In genomic region chr9:129919836-129920235, GRCh38 we compare ENCODE assay signal across 14 cellular contexts.
DNase-seq lines count a peak whose midpoint lies in the region; ATAC-seq and TF ChIP-seq lines count a peak whose summit lies in the region.
"Had no signal": no experiment of that assay in that cellular context is flagged by ENCODE, and none has a peak within 500 bp of the region (broad histone marks: within the 10 kb centered on the region; RNA-seq: fewer than 3 reads in every experiment).

No MANE protein-coding gene starts in this region.

- peak overlapping the region; percentile 21 for H3K27ac Mint-ChIP-seq in CD4-positive, alpha-beta T cell
- peak overlapping the region; percentile 67 for H3K27ac Mint-ChIP-seq in activated naive CD8-positive, alpha-beta T cell
- H3K27ac Mint-ChIP-seq in naive thymus-derived CD4-positive, alpha-beta T cell: peak overlapping the region in 8 of 9 donors; percentile 8 to 84 (median 71)

- no peaks in the 10 kb centered on the region for H3K27me3 ChIP-seq in CD4-positive, alpha-beta T cell (ENCODE audit: control insufficient read depth, insufficient read depth, low read length)
- H3K27me3 ChIP-seq in naive thymus-derived CD4-positive, alpha-beta T cell (ENCODE audit: control insufficient read depth in 2 of 2, insufficient read depth in 2 of 2, low read length in 2 of 2): no peaks in the 10 kb centered on the region
- H3K27me3 ChIP-seq in uterus: no peaks in the 10 kb centered on the region

- POLR2A ChIA-PET in CD4-positive, alpha-beta T cell (lab: Charles Lee): interaction anchor here (0.6 to 1.6 kb wide), 3 partner anchors 18 to 28 kb away, joined by 3 to 4 read pairs (median 4); no protein-coding TSS in a partner anchor
- POLR2A ChIA-PET in naive thymus-derived CD4-positive, alpha-beta T cell (lab: Charles Lee): interaction anchor here (0.5 to 1.5 kb wide), 3 partner anchors 8 to 1264 kb away, joined by 3 to 4 read pairs (median 3); no protein-coding TSS in a partner anchor

- peaks cover 10 to 49% (median 24%) of the 10 kb centered on the region in 3 experiments for H3K36me3 ChIP-seq in naive thymus-derived CD4-positive, alpha-beta T cell (ENCODE audit: control insufficient read depth in 2 of 3, insufficient read depth in 3 of 3, low read length in 3 of 3)
- no peaks in the 10 kb centered on the region for H3K36me3 ChIP-seq in uterus

- H3K9me3 Mint-ChIP-seq in CD4-positive, alpha-beta T cell: no peaks in the 10 kb centered on the region
- no peaks in the 10 kb centered on the region for H3K9me3 Mint-ChIP-seq in activated naive CD8-positive, alpha-beta T cell (ENCODE audit: low read depth)
- no peaks in the 10 kb centered on the region for H3K9me3 Mint-ChIP-seq in naive thymus-derived CD4-positive, alpha-beta T cell
- H3K9me3 Mint-ChIP-seq: activated CD4-positive, alpha-beta T cell treated with anti-CD3 and anti-CD28 coated beads, Interleukin-2, amount 10 ng/mL, durations not matched to agents 24 days and 14 days had no signal

- H3K27ac ChIP-seq in CD4-positive, alpha-beta T cell (ENCODE audit: low read depth, low read length): no peak overlapping the region
- no peak overlapping the region for H3K27ac ChIP-seq in naive thymus-derived CD4-positive, alpha-beta T cell (ENCODE audit: low read depth, low read length)
- H3K27ac ChIP-seq in uterus: no peak overlapping the region

- peaks cover 85% of the 10 kb centered on the region for H3K36me3 Mint-ChIP-seq in CD4-positive, alpha-beta T cell (ENCODE audit: low read depth)
- peaks cover 11% of the 10 kb centered on the region for H3K36me3 Mint-ChIP-seq in activated naive CD8-positive, alpha-beta T cell
- H3K36me3 Mint-ChIP-seq in naive thymus-derived CD4-positive, alpha-beta T cell: peaks cover 5 to 41% (median 36%) of the 10 kb centered on the region in 5 donors

- no peak for TF ChIP-seq CTCF in CD4-positive, alpha-beta T cell (IDR thresholded peaks at IDR 0.05)
- no peak for TF ChIP-seq CTCF in uterus (IDR thresholded peaks at IDR 0.05)

- no peak overlapping the region for H3K4me3 Mint-ChIP-seq in CD4-positive, alpha-beta T cell
- no peak overlapping the region for H3K4me3 Mint-ChIP-seq in activated naive CD8-positive, alpha-beta T cell
- H3K4me3 Mint-ChIP-seq in naive thymus-derived CD4-positive, alpha-beta T cell: no peak overlapping the region
- H3K4me3 Mint-ChIP-seq: activated CD4-positive, alpha-beta T cell treated with anti-CD3 and anti-CD28 coated beads, Interleukin-2, amount 10 ng/mL, durations not matched to agents 24 days and 14 days had no signal

- ATAC-seq in CD4-positive, alpha-beta T cell (ENCODE audit: poor library complexity): no peak
- peak; percentile 34 for ATAC-seq in naive thymus-derived CD4-positive, alpha-beta T cell
- ATAC-seq in GM19467 (IDR thresholded peaks at IDR 0.05; ENCODE audit: unreplicated experiment) (no peak), GM18517 (IDR thresholded peaks at IDR 0.05; ENCODE audit: unreplicated experiment) (no peak)

- no peak for DNase-seq in CD4-positive, alpha-beta T cell
- DNase-seq in MV-4-11 (lab: John Stamatoyannopoulos, UW) (peak; percentile 80), uterus (no peak)
- no peak for DNase-seq in naive thymus-derived CD4-positive, alpha-beta T cell
- DNase-seq in stimulated activated CD4-positive, alpha-beta T cell treated with anti-CD3 and anti-CD28 coated beads, Interleukin-15, amount 100 ng/mL, for 24 hours: no peak
- DNase-seq: activated CD4-positive, alpha-beta T cell treated with anti-CD3 and anti-CD28 coated beads, Interleukin-2, amount 10 ng/mL, durations not matched to agents 24 days and 14 days; cerebellar nuclear complex; head of caudate nucleus; NCI-H1048; stimulated activated CD4-positive, alpha-beta T cell treated with anti-CD3 and anti-CD28 coated beads, Interleukin-2, amount 100 ng/mL, for 48 hours; T-helper 1 cell had no signal

- no peaks in the 10 kb centered on the region for H3K27me3 Mint-ChIP-seq in CD4-positive, alpha-beta T cell
- H3K27me3 Mint-ChIP-seq in activated naive CD8-positive, alpha-beta T cell: no peaks in the 10 kb centered on the region
- H3K27me3 Mint-ChIP-seq in naive thymus-derived CD4-positive, alpha-beta T cell: no peaks in the 10 kb centered on the region
- H3K27me3 Mint-ChIP-seq: activated CD4-positive, alpha-beta T cell treated with anti-CD3 and anti-CD28 coated beads, Interleukin-2, amount 10 ng/mL, durations not matched to agents 24 days and 14 days had no signal

- CTCF ChIA-PET in CD4-positive, alpha-beta T cell (lab: Charles Lee): interaction anchor here (0.6 to 1.2 kb wide), 3 partner anchors 22 to 42 kb away, joined by 3 read pairs; no protein-coding TSS in a partner anchor
- CTCF ChIA-PET in naive thymus-derived CD4-positive, alpha-beta T cell (lab: Charles Lee): interaction anchor here (0.5 to 0.6 kb wide), 2 partner anchors 179 to 193 kb away, joined by 3 read pairs; no protein-coding TSS in a partner anchor

- H3K4me1 ChIP-seq in naive thymus-derived CD4-positive, alpha-beta T cell (ENCODE audit: control insufficient read depth in 2 of 2, insufficient read depth in 2 of 2, low read length in 2 of 2): peaks cover 0 to 9% of the 10 kb centered on the region in 2 donors
- H3K4me1 ChIP-seq in uterus: no peaks in the 10 kb centered on the region

- H3K4me3 ChIP-seq in naive thymus-derived CD4-positive, alpha-beta T cell (ENCODE audit: low read length): no peak overlapping the region
- no peak overlapping the region for H3K4me3 ChIP-seq in uterus

- TF ChIP-seq POLR2A in uterus (IDR thresholded peaks at IDR 0.05): no peak

- no peaks in the 10 kb centered on the region for H3K9me3 ChIP-seq in CD4-positive, alpha-beta T cell (ENCODE audit: control insufficient read depth, low read length)
- H3K9me3 ChIP-seq in naive thymus-derived CD4-positive, alpha-beta T cell (ENCODE audit: control insufficient read depth in 2 of 3, low read length in 3 of 3): no peaks in the 10 kb centered on the region
- H3K9me3 ChIP-seq in uterus: no peaks in the 10 kb centered on the region

- H3K4me1 Mint-ChIP-seq in CD4-positive, alpha-beta T cell (ENCODE audit: low read depth): peaks cover 33% of the 10 kb centered on the region
- peaks cover 32% of the 10 kb centered on the region for H3K4me1 Mint-ChIP-seq in activated naive CD8-positive, alpha-beta T cell (ENCODE audit: low read depth)
- H3K4me1 Mint-ChIP-seq in naive thymus-derived CD4-positive, alpha-beta T cell: peaks cover 6 to 55% (median 16%) of the 10 kb centered on the region in 7 donors

- intact Hi-C loops in CD4-positive, alpha-beta T cell (cut with DNase I, micrococcal nuclease): loop anchor here in 1 of 2 experiments (5.0 kb wide), 1 partner anchor 33 kb away; no protein-coding TSS in a partner anchor
- intact Hi-C loops in naive thymus-derived CD4-positive, alpha-beta T cell (cut with micrococcal nuclease): loop anchor here in 1 of 2 donors (5.0 kb wide), 1 partner anchor 33 kb away; no protein-coding TSS in a partner anchor
- intact Hi-C loops in uterus (cut with DNase I; ENCODE audit: low total_unique reads): no loop called here

Comparison
In these comparisons a context has a peak if more than half of its experiments do, and no peak if none do; other contexts are left out.
1. H3K27ac Mint-ChIP-seq: peak in every context shown above with its lines; median percentile 71 in naive thymus-derived CD4-positive, alpha-beta T cell; 67 in activated naive CD8-positive, alpha-beta T cell; 21 in CD4-positive, alpha-beta T cell.